In the genomic region with DNA sequence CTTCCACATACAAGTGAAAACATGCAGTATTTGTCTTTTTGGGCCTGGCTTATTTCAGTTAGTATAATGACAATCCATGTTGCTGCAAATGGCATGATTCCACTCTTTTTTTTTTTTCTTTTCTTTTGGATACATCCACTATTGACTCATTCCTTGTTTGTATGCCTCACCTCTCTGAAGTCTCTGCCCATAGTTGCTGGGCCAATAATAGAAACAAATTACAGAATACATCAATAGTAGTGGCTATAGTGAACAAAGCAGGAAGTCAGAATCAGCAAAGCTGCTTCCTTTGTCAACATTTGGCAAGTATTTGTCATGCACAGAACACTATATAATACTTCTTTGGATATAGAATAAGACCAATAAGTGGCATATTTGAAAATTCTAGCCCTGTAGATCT, we compare ENCODE assay signal across 22 cellular contexts.
"Had no signal": no experiment of that assay in that cellular context is flagged by ENCODE, and none has a peak within 500 bp of the region (broad histone marks: within the 10 kb centered on the region; RNA-seq: fewer than 3 reads in every experiment).

No MANE protein-coding gene starts in this region.

- H3K4me1 ChIP-seq: body of pancreas, pancreas, psoas muscle, spleen, tibial nerve had no signal

- FAIRE-seq: frontal cortex, keratinocyte, pancreas had no signal

- H3K36me3 Mint-ChIP-seq: activated naive CD8-positive, alpha-beta T cell had no signal

- H3K9me3 ChIP-seq: body of pancreas, pancreas, psoas muscle, tibial nerve had no signal

- H3K4me3 Mint-ChIP-seq: activated naive CD8-positive, alpha-beta T cell; activated T-cell treated with anti-CD3 and anti-CD28 coated beads, Interleukin-2, amount 50 U/mL, for 72 hours; effector memory CD8-positive, alpha-beta T cell; WTC11 had no signal

- ATAC-seq: activated T-cell treated with anti-CD3 and anti-CD28 coated beads, Interleukin-2, amount 50 U/mL, for 72 hours; body of pancreas; effector memory CD8-positive, alpha-beta T cell; esophagus mucosa; left cardiac atrium; left ventricle myocardium superior; pancreas; psoas muscle; right cardiac atrium; WTC11 had no signal

- H3K36me3 ChIP-seq: pancreas, spleen, tibial nerve had no signal

- H3K27me3 ChIP-seq: body of pancreas, pancreas, spleen, tibial nerve had no signal

- H3K27ac ChIP-seq: body of pancreas, pancreas, psoas muscle, spleen, tibial nerve had no signal

- H3K27ac Mint-ChIP-seq: activated naive CD8-positive, alpha-beta T cell; activated T-cell treated with anti-CD3 and anti-CD28 coated beads, Interleukin-2, amount 50 U/mL, for 72 hours; effector memory CD8-positive, alpha-beta T cell; WTC11 had no signal

- DNase-seq: activated naive CD4-positive, alpha-beta T cell; activated T-cell treated with anti-CD3 and anti-CD28 coated beads for 4 hours; activated T-cell treated with anti-CD3 and anti-CD28 coated beads, Interleukin-2, amount 50 U/mL, for 72 hours; anterior cingulate cortex; body of pancreas; cortex of kidney; effector memory CD8-positive, alpha-beta T cell; left cardiac atrium; left ventricle myocardium superior; nucleus accumbens; pancreas; psoas muscle; right cardiac atrium; spleen; stimulated activated naive CD4-positive, alpha-beta T cell; T-helper 2 cell had no signal

- H3K4me3 ChIP-seq: body of pancreas, pancreas, psoas muscle, spleen, tibial nerve had no signal

- H3K27me3 Mint-ChIP-seq: activated naive CD8-positive, alpha-beta T cell; effector memory CD8-positive, alpha-beta T cell had no signal

- H3K4me1 Mint-ChIP-seq: WTC11 had no signal
